ENCODE assay signal across 6 cellular contexts in genomic region chr2:2732331-2733119, GRCh38.
"Had no signal": no experiment of that assay in that cellular context is flagged by ENCODE, and none has a peak within 500 bp of the region (broad histone marks: within the 10 kb centered on the region; RNA-seq: fewer than 3 reads in every experiment).

No MANE protein-coding gene starts in this region.

- H3K4me1 Mint-ChIP-seq: IgD-negative memory B cell had no signal

- H3K9me3 Mint-ChIP-seq: GM23338, H9, IgD-negative memory B cell had no signal

- DNase-seq: H9, HCEC 1CT, KBM-7 had no signal

- H3K4me3 Mint-ChIP-seq: GM23338, H9, IgD-negative memory B cell had no signal

- H3K27ac Mint-ChIP-seq: GM23338, H9 had no signal

- H3K9ac ChIP-seq: KMS-11 had no signal

- H3K4me2 ChIP-seq: GM23338, KMS-11 had no signal

- H3K27ac ChIP-seq: KMS-11 had no signal

- H2AFZ ChIP-seq: GM23338 had no signal

- ATAC-seq: GM23338 had no signal

- H3K36me3 Mint-ChIP-seq: IgD-negative memory B cell had no signal

- H3K27me3 Mint-ChIP-seq: IgD-negative memory B cell had no signal

- H3K4me3 ChIP-seq: GM23338 had no signal
